30 cellular contexts compared by ENCODE assay signal in genomic region chr12:59871779-59872178, GRCh38.
"Had no signal": no experiment of that assay in that cellular context is flagged by ENCODE, and none has a peak within 500 bp of the region (broad histone marks: within the 10 kb centered on the region; RNA-seq: fewer than 3 reads in every experiment).

No MANE protein-coding gene starts in this region.

- H3K36me3 Mint-ChIP-seq: activated naive CD8-positive, alpha-beta T cell had no signal

- H3K4me1 Mint-ChIP-seq: activated CD4-positive, alpha-beta memory T cell treated with anti-CD3 and anti-CD28 coated beads, Interleukin-2, amount 10 ng/mL, durations not matched to agents 7 days and 5 days; activated CD4-positive, alpha-beta T cell treated with anti-CD3 and anti-CD28 coated beads for 36 hours; activated CD4-positive, alpha-beta T cell treated with anti-CD3 and anti-CD28 coated beads, Interleukin-2, amount 10 ng/mL, durations not matched to agents 7 days and 5 days; central memory CD8-positive, alpha-beta T cell had no signal

- H3K9me3 Mint-ChIP-seq: central memory CD8-positive, alpha-beta T cell had no signal

- H3K4me3 Mint-ChIP-seq: activated CD4-positive, alpha-beta memory T cell treated with anti-CD3 and anti-CD28 coated beads, Interleukin-2, amount 10 ng/mL, durations not matched to agents 7 days and 5 days; activated CD4-positive, alpha-beta T cell treated with anti-CD3 and anti-CD28 coated beads for 36 hours; activated CD4-positive, alpha-beta T cell treated with anti-CD3 and anti-CD28 coated beads, Interleukin-2, amount 10 ng/mL, durations not matched to agents 7 days and 5 days; activated naive CD8-positive, alpha-beta T cell; activated T-cell treated with anti-CD3 and anti-CD28 coated beads, Interleukin-2, amount 50 U/mL, for 24 hours; activated T-cell treated with anti-CD3 and anti-CD28 coated beads, Interleukin-2, amount 50 U/mL, for 72 hours; central memory CD8-positive, alpha-beta T cell; effector memory CD8-positive, alpha-beta T cell had no signal

- H3K27me3 ChIP-seq: brain microvascular endothelial cell, esophagus squamous epithelium, gastroesophageal sphincter had no signal

- H3K27ac ChIP-seq: brain microvascular endothelial cell, esophagus squamous epithelium, gastroesophageal sphincter had no signal

- DNase-seq: activated CD4-positive, alpha-beta memory T cell treated with anti-CD3 and anti-CD28 coated beads, Interleukin-2, amount 10 ng/mL, durations not matched to agents 7 days and 5 days; activated CD4-positive, alpha-beta T cell treated with anti-CD3 and anti-CD28 coated beads for 36 hours; activated CD4-positive, alpha-beta T cell treated with anti-CD3 and anti-CD28 coated beads, Interleukin-2, amount 10 ng/mL, durations not matched to agents 7 days and 5 days; activated CD4-positive, alpha-beta T cell treated with anti-CD3 and anti-CD28 coated beads, Interleukin-2, amount 50 U/mL, for 4 hours; activated CD4-positive, CD25-positive, alpha-beta regulatory T cell; activated CD4-positive, CD25-positive, alpha-beta regulatory T cell treated with anti-CD3 and anti-CD28 coated beads, Interleukin-2, amount 50 U/mL, for 72 hours; activated CD8-positive, alpha-beta memory T cell treated with anti-CD3 and anti-CD28 coated beads, Interleukin-2, amount 50 U/mL, for 48 hours; activated gamma-delta T cell; activated naive CD4-positive, alpha-beta T cell; activated naive CD4-positive, alpha-beta T cell treated with anti-CD3 and anti-CD28 coated beads, Interleukin-2, amount 50 U/mL, for 16 hours; activated T-cell treated with anti-CD3 and anti-CD28 coated beads for 4 hours; activated T-cell treated with anti-CD3 and anti-CD28 coated beads, Interleukin-2, amount 50 U/mL, for 24 hours; activated T-cell treated with anti-CD3 and anti-CD28 coated beads, Interleukin-2, amount 50 U/mL, for 72 hours; amniotic stem cell; anterior cingulate cortex; brain microvascular endothelial cell; cortex of kidney; dermis blood vessel endothelial cell; effector CD4-positive, alpha-beta T cell; effector memory CD8-positive, alpha-beta T cell; erythroblast; esophagus squamous epithelium; foreskin melanocyte; T-helper 2 cell had no signal

- H3K27me3 Mint-ChIP-seq: activated CD4-positive, alpha-beta memory T cell treated with anti-CD3 and anti-CD28 coated beads, Interleukin-2, amount 10 ng/mL, durations not matched to agents 7 days and 5 days; activated CD4-positive, alpha-beta T cell treated with anti-CD3 and anti-CD28 coated beads for 36 hours; activated CD4-positive, alpha-beta T cell treated with anti-CD3 and anti-CD28 coated beads, Interleukin-2, amount 10 ng/mL, durations not matched to agents 7 days and 5 days; activated naive CD8-positive, alpha-beta T cell; central memory CD8-positive, alpha-beta T cell had no signal

- H3K4me1 ChIP-seq: esophagus squamous epithelium had no signal

- H3K36me3 ChIP-seq: brain microvascular endothelial cell, esophagus squamous epithelium, gastroesophageal sphincter had no signal

- H3K27ac Mint-ChIP-seq: activated CD4-positive, alpha-beta memory T cell treated with anti-CD3 and anti-CD28 coated beads, Interleukin-2, amount 10 ng/mL, durations not matched to agents 7 days and 5 days; activated CD4-positive, alpha-beta T cell treated with anti-CD3 and anti-CD28 coated beads for 36 hours; activated CD4-positive, alpha-beta T cell treated with anti-CD3 and anti-CD28 coated beads, Interleukin-2, amount 10 ng/mL, durations not matched to agents 7 days and 5 days; activated naive CD8-positive, alpha-beta T cell; activated T-cell treated with anti-CD3 and anti-CD28 coated beads, Interleukin-2, amount 50 U/mL, for 24 hours; activated T-cell treated with anti-CD3 and anti-CD28 coated beads, Interleukin-2, amount 50 U/mL, for 72 hours; effector memory CD8-positive, alpha-beta T cell had no signal

- FAIRE-seq: astrocyte, bronchial epithelial cell, colon had no signal

- H3K9me3 ChIP-seq: esophagus squamous epithelium, gastroesophageal sphincter had no signal

- H3K4me3 ChIP-seq: esophagus squamous epithelium, gastroesophageal sphincter had no signal
